Comparison of ENCODE assay signal across 8 cellular contexts in genomic region chr6:3990692-3991491, GRCh38.
A peak's percentile ranks its signal among the peaks of the same experiment; 100 is the strongest.
DNase-seq lines count a peak whose midpoint lies in the region; ATAC-seq and TF ChIP-seq lines count a peak whose summit lies in the region.

No MANE protein-coding gene starts in this region.

- no peak overlapping the region for H3K27ac Mint-ChIP-seq in activated T-cell treated with anti-CD3 and anti-CD28 coated beads, Interleukin-2, amount 50 U/mL, for 72 hours
- H3K27ac Mint-ChIP-seq in nephron = peak overlapping the region; percentile 6 to 70 (median 30)
- no peak overlapping the region for H3K27ac Mint-ChIP-seq in stimulated activated naive B cell treated with anti-CD40 and anti-IgM and Interleukin-4, amounts not matched to agents 10 μg/mL and 1 μg/mL and 100 μg/mL, for 72 hours

- no peak overlapping the region for H3K4me3 Mint-ChIP-seq in activated T-cell treated with anti-CD3 and anti-CD28 coated beads, Interleukin-2, amount 50 U/mL, for 72 hours
- peak overlapping the region in 2 of 3 experiments; percentile 45 to 51 for H3K4me3 Mint-ChIP-seq in nephron
- H3K4me3 Mint-ChIP-seq in stimulated activated naive B cell treated with anti-CD40 and anti-IgM and Interleukin-4, amounts not matched to agents 10 μg/mL and 1 μg/mL and 100 μg/mL, for 72 hours = peak overlapping the region; percentile 52 to 71

- H3K27me3 ChIP-seq in ACC112 (ENCODE audit: insufficient read depth, low read length) (no peaks in the 10 kb centered on the region), PC-3 (ENCODE audit: low read length) (no peaks in the 10 kb centered on the region)

- no peaks in the 10 kb centered on the region for H3K27me3 Mint-ChIP-seq in activated T-cell treated with anti-CD3 and anti-CD28 coated beads, Interleukin-2, amount 50 U/mL, for 72 hours (ENCODE audit: low read depth)
- no peaks in the 10 kb centered on the region for H3K27me3 Mint-ChIP-seq in nephron (ENCODE audit: low read depth)
- no peaks in the 10 kb centered on the region for H3K27me3 Mint-ChIP-seq in stimulated activated naive B cell treated with anti-CD40 and anti-IgM and Interleukin-4, amounts not matched to agents 10 μg/mL and 1 μg/mL and 100 μg/mL, for 72 hours

- ATAC-seq in GM18868 (IDR thresholded peaks at IDR 0.05; ENCODE audit: unreplicated experiment) = peak; percentile 63
- ATAC-seq in PC-3 = peak; percentile 94
- peak; percentile 77 to 83 for ATAC-seq in activated T-cell treated with anti-CD3 and anti-CD28 coated beads, Interleukin-2, amount 50 U/mL, for 72 hours (replicated peaks in 1 of 2)
- peak; percentile 87 to 95 for ATAC-seq in stimulated activated naive B cell treated with anti-CD40 and anti-IgM and Interleukin-4, amounts not matched to agents 10 μg/mL and 1 μg/mL and 100 μg/mL, for 72 hours (replicated peaks)

- H3K9me3 ChIP-seq in PC-3 (ENCODE audit: low read length) = no peaks in the 10 kb centered on the region

- H4K20me1 ChIP-seq in PC-3 (ENCODE audit: low read length) = no peaks in the 10 kb centered on the region

- peak; percentile 64 for DNase-seq in HuH-7 (ENCODE audit: low spot score)
- peak; percentile 91 for DNase-seq in PC-3
- DNase-seq in activated T-cell treated with anti-CD3 and anti-CD28 coated beads, Interleukin-2, amount 50 U/mL, for 72 hours = peak; percentile 72
- peak; percentile 91 for DNase-seq in fibroblast of mammary gland (ENCODE audit: low read depth)
- DNase-seq in stimulated activated naive B cell treated with anti-CD40 and anti-IgM and Interleukin-4, amounts not matched to agents 10 μg/mL and 1 μg/mL and 100 μg/mL, for 72 hours = peak; percentile 53

- no peaks in the 10 kb centered on the region for H3F3A ChIP-seq in PC-3 (ENCODE audit: low read length, unreplicated experiment)

- H3K79me2 ChIP-seq in ACC112 (ENCODE audit: control insufficient read depth, insufficient read depth, low read length, unreplicated experiment) (no peaks in the 10 kb centered on the region), PC-3 (ENCODE audit: low read length) (no peaks in the 10 kb centered on the region)

- H3K4me2 ChIP-seq in PC-3 (ENCODE audit: low read length) = peak overlapping the region; percentile 79

- intact Hi-C loops in PC-3 (cut with micrococcal nuclease) = loop anchor here (1.0 to 10.0 kb wide), 6 partner anchors 59 to 716 kb away; no protein-coding TSS in a partner anchor

- POLR2A ChIA-PET in PC-3 (lab: Charles Lee; ENCODE audit: unreplicated experiment) = interaction anchor here (0.6 kb wide), 1 partner anchor 1002 kb away, joined by 16 read pairs; no protein-coding TSS in a partner anchor

- H3K27ac ChIP-seq in ACC112 (ENCODE audit: low read depth, low read length) (no peak overlapping the region), PC-3 (ENCODE audit: low read length) (no peak overlapping the region)

- no peaks in the 10 kb centered on the region for H3K9me2 ChIP-seq in PC-3 (replicated peaks; ENCODE audit: low read length)

- H3K4me3 ChIP-seq in ACC112 (ENCODE audit: low read depth, low read length) = peak overlapping the region; percentile 74
- H3K4me3 ChIP-seq in PC-3 (ENCODE audit: low read length) = peak overlapping the region; percentile 61
- peak overlapping the region; percentile 53 for H3K4me3 ChIP-seq in fibroblast of mammary gland (ENCODE audit: control insufficient read depth, low read depth, low read length)

- H3K4me1 Mint-ChIP-seq in activated T-cell treated with anti-CD3 and anti-CD28 coated beads, Interleukin-2, amount 50 U/mL, for 72 hours (ENCODE audit: low read depth) = peaks cover 21% of the 10 kb centered on the region
- H3K4me1 Mint-ChIP-seq in nephron = peaks cover 40% of the 10 kb centered on the region
- H3K4me1 Mint-ChIP-seq in stimulated activated naive B cell treated with anti-CD40 and anti-IgM and Interleukin-4, amounts not matched to agents 10 μg/mL and 1 μg/mL and 100 μg/mL, for 72 hours = peaks cover 9 to 14% of the 10 kb centered on the region in 2 donors

- peaks cover 0 to 2% of the 10 kb centered on the region in 2 donors for H3K36me3 Mint-ChIP-seq in activated T-cell treated with anti-CD3 and anti-CD28 coated beads, Interleukin-2, amount 50 U/mL, for 72 hours (ENCODE audit: insufficient read depth in 2 of 2)
- peaks cover 9% of the 10 kb centered on the region for H3K36me3 Mint-ChIP-seq in nephron (ENCODE audit: low read depth)
- H3K36me3 Mint-ChIP-seq in stimulated activated naive B cell treated with anti-CD40 and anti-IgM and Interleukin-4, amounts not matched to agents 10 μg/mL and 1 μg/mL and 100 μg/mL, for 72 hours = peaks cover 0 to 6% of the 10 kb centered on the region in 2 donors

- H2AFZ ChIP-seq in ACC112 (ENCODE audit: low read length, unreplicated experiment) (peak overlapping the region; percentile 89), PC-3 (ENCODE audit: low read length) (peak overlapping the region; percentile 77)

- TF ChIP-seq CTCF in PC-3 (conservative IDR thresholded peaks at IDR 0.05; ENCODE audit: low read depth, low read length) (peak; percentile 96), fibroblast of mammary gland (conservative IDR thresholded peaks at IDR 0.05; ENCODE audit: control insufficient read depth, insufficient read depth, low read depth, low read length) (peak; percentile 96), nephron (IDR thresholded peaks at IDR 0.05; ENCODE audit: unreplicated experiment in 3 of 3) (peak; percentile 77 to 87 (median 81))

- H3K9ac ChIP-seq in PC-3 (ENCODE audit: low read length) = peak overlapping the region; percentile 10; the same call in 1 of the 2 replicates

- peaks cover 7% of the 10 kb centered on the region for H3K4me1 ChIP-seq in ACC112 (ENCODE audit: control insufficient read depth, insufficient read depth, low read length, unreplicated experiment)
- H3K4me1 ChIP-seq in PC-3 (ENCODE audit: insufficient read depth, low read length) = peaks cover 7% of the 10 kb centered on the region; the same call in 1 of the 2 replicates

- H3K36me3 ChIP-seq in ACC112 (ENCODE audit: insufficient read depth, low read length) (no peaks in the 10 kb centered on the region), PC-3 (ENCODE audit: low read depth, low read length) (no peaks in the 10 kb centered on the region)

- no peaks in the 10 kb centered on the region for H3K9me3 Mint-ChIP-seq in activated T-cell treated with anti-CD3 and anti-CD28 coated beads, Interleukin-2, amount 50 U/mL, for 72 hours
- no peaks in the 10 kb centered on the region for H3K9me3 Mint-ChIP-seq in nephron
- no peaks in the 10 kb centered on the region for H3K9me3 Mint-ChIP-seq in stimulated activated naive B cell treated with anti-CD40 and anti-IgM and Interleukin-4, amounts not matched to agents 10 μg/mL and 1 μg/mL and 100 μg/mL, for 72 hours

- BruUV-seq in PC-3 (replicated peaks; lab: Mats Ljungman, UMichigan) = no TSS peak

- CTCF ChIA-PET in PC-3 (lab: Charles Lee) = interaction anchor here (0.6 to 1.5 kb wide), 5 partner anchors 58 to 709 kb away, joined by 3 to 9 read pairs (median 3); partner anchors contain the start of gene FAM50B

Comparison
In these comparisons a context has a peak if more than half of its experiments do, and no peak if none do; other contexts are left out.
1. H3K27ac Mint-ChIP-seq: peak in nephron (3 of 3); none in activated T-cell treated with anti-CD3 and anti-CD28 coated beads, Interleukin-2, amount 50 U/mL, for 72 hours (single experiment) and stimulated activated naive B cell treated with anti-CD40 and anti-IgM and Interleukin-4, amounts not matched to agents 10 μg/mL and 1 μg/mL and 100 μg/mL, for 72 hours (single experiment).
2. H3K4me3 Mint-ChIP-seq: peak in nephron (2 of 3) and stimulated activated naive B cell treated with anti-CD40 and anti-IgM and Interleukin-4, amounts not matched to agents 10 μg/mL and 1 μg/mL and 100 μg/mL, for 72 hours (2 of 2); none in activated T-cell treated with anti-CD3 and anti-CD28 coated beads, Interleukin-2, amount 50 U/mL, for 72 hours (0 of 2).
3. Peak in every context shown above with its lines, with median percentiles within 50 percentile points of each other: H3K4me3 ChIP-seq, ATAC-seq, DNase-seq and CTCF ChIP-seq.